Comparison of ENCODE assay signal across 8 cellular contexts in genomic region chr20:13784893-13785715, GRCh38.
DNase-seq lines count a peak whose midpoint lies in the region; ATAC-seq lines count a peak whose summit lies in the region.

TSS of gene ESF1 (minus strand) at chr20:13784919. CDS start at chr20:13783140, 1,779 bp downstream.
TSS of gene NDUFAF5 (plus strand) at chr20:13785028. CDS start at chr20:13785069, 41 bp downstream.

- ATAC-seq in GM19023 (IDR thresholded peaks at IDR 0.05; ENCODE audit: unreplicated experiment), result peak; percentile 94
- ATAC-seq in HG03280 (IDR thresholded peaks at IDR 0.05; ENCODE audit: unreplicated experiment), result peak; percentile 95

- peak; percentile 93 for DNase-seq in AG08396 (ENCODE audit: low spot score)
- peak; percentile 98 for DNase-seq in NCI-H345 treated with DMSO at 0.1 percent for 48 hours (lab: John Stamatoyannopoulos, UW; ENCODE audit: unreplicated experiment)
- DNase-seq in activated CD4-positive, CD25-positive, alpha-beta regulatory T cell (lab: John Stamatoyannopoulos, UW), result peak; percentile 78 to 84 (median 78)
- peak; percentile 92 for DNase-seq in central memory CD4-positive, alpha-beta T cell
- peak; percentile 98 for DNase-seq in iris pigment epithelial cell (ENCODE audit: low read depth)
- peak; percentile 83 to 86 for DNase-seq in stimulated activated CD4-positive, alpha-beta T cell treated with anti-CD3 and anti-CD28 coated beads, Interleukin-12 subunit alpha, Interleukin-12 subunit beta, amount 100 ng/mL, for 24 hours (ENCODE audit: low read depth in 2 of 2)

Comparison
In these comparisons a context has a peak if more than half of its experiments do, and no peak if none do; other contexts are left out.
1. Peak in every context shown above with its lines: DNase-seq and ATAC-seq.